9 cellular contexts compared by ENCODE assay signal in the genomic region with DNA sequence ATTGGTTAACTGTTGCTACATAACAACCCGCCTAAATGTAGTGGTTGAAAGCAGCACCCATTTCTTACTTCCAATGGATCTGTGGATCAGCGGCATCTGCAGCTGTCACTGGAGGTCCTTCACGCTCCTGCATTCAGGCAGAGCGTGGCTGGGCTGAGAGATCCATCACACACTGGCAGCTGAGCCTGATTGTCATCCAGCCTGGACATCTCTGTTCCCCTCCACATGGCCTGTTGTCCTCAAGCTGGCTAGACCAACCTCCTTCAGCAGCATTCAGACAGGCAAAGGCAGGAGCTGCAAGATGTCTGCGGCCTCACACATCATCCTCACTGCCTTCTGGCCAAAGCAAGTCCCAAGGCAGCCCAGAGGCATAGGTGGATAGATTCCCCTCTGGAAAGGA.
"Had no signal": no experiment of that assay in that cellular context is flagged by ENCODE, and none has a peak within 500 bp of the region (broad histone marks: within the 10 kb centered on the region; RNA-seq: fewer than 3 reads in every experiment).

No MANE protein-coding gene starts in this region.

- ATAC-seq: GM23338, HCT116 had no signal

- DNase-seq: GM23248, GOT3, H7, H9, HCEC 1CT, HFFc6 had no signal

- H2AFZ ChIP-seq: GM23248, GM23338 had no signal

- H3K4me1 Mint-ChIP-seq: GM23338, H9 had no signal

- H3K9me3 ChIP-seq: HAP-1 had no signal

- H3K4me2 ChIP-seq: GM23338 had no signal

- H3K27ac ChIP-seq: GM23248 had no signal

- H3K9me3 Mint-ChIP-seq: GM23338, H9, HFFc6 had no signal

- H3K4me3 Mint-ChIP-seq: GM23338, H9, HFFc6 had no signal

- H3K4me1 ChIP-seq: HAP-1 had no signal

- H3K27ac Mint-ChIP-seq: GM23338, H9, HFFc6 had no signal

- H3K4me3 ChIP-seq: GM23248, GM23338, HAP-1 had no signal
